ENCODE assay signal across 19 cellular contexts in the genomic region with DNA sequence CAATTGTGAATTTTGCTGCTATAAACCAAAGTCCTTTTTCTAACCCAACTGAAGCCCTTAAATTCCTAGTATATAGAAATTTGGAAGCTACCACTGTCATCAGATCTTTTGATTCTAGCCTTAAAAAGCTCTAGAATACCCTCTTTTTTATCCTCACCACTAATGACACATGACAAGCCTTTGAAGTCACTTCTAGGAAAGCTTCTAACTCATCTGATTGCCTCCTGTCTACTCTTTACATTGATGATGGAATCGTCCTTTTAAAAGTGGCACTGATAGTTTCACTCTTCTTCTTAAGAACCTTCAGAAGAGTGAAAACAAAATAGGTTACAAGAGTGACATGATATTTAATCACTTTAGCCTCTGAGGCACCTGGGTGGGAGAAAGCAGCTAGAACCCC.
DNase-seq lines count a peak whose midpoint lies in the region; ATAC-seq, FAIRE-seq and TF ChIP-seq lines count a peak whose summit lies in the region.
"Had no signal": no experiment of that assay in that cellular context is flagged by ENCODE, and none has a peak within 500 bp of the region (broad histone marks: within the 10 kb centered on the region; RNA-seq: fewer than 3 reads in every experiment).

No MANE protein-coding gene starts in this region.

- DNase-seq in activated naive CD4-positive, alpha-beta T cell (lab: John Stamatoyannopoulos, UW): no peak
- DNase-seq in RCC 7860 (ENCODE audit: low spot score): no peak
- DNase-seq in activated naive CD8-positive, alpha-beta T cell treated with anti-CD3 and anti-CD28 coated beads, Interleukin-2, amount 50 U/mL, for 24 hours: no peak
- DNase-seq in stimulated activated naive CD8-positive, alpha-beta T cell treated with anti-CD3 and anti-CD28 coated beads, Interleukin-15, amount 100 ng/mL, for 72 hours: no peak
- no peak for DNase-seq in DMS79 (lab: John Stamatoyannopoulos, UW)
- no peak for DNase-seq in GM12891 (ENCODE audit: insufficient read length, low spot score)
- DNase-seq in NCI-H1092 treated with DMSO at 0.1 percent for 48 hours (lab: John Stamatoyannopoulos, UW): no peak
- DNase-seq: activated effector memory CD4-positive, alpha-beta T cell treated with Interleukin-2 at 50 U/mL for 16 hours; colonic mucosa; COR-L47; left ventricle myocardium superior; NCI-H1417 treated with DMSO at 0.1 percent for 48 hours; NCI-H510A treated with DMSO at 0.1 percent for 48 hours; stimulated activated CD4-positive, alpha-beta T cell treated with anti-CD3 and anti-CD28 coated beads, Interleukin-12 subunit alpha, Interleukin-12 subunit beta, amount 100 ng/mL, for 4 hours; stimulated activated CD8-positive, alpha-beta memory T cell treated with anti-CD3 and anti-CD28 coated beads, Interleukin-4, amount 100 ng/mL, for 48 hours had no signal

- peaks cover 9% of the 10 kb centered on the region for H3K9me3 Mint-ChIP-seq in activated naive CD4-positive, alpha-beta T cell treated with anti-CD3 and anti-CD28 coated beads, Interleukin-2, amount 50 U/mL, for 24 hours
- H3K9me3 Mint-ChIP-seq in activated naive CD8-positive, alpha-beta T cell treated with anti-CD3 and anti-CD28 coated beads, Interleukin-2, amount 50 U/mL, for 24 hours: no peaks in the 10 kb centered on the region
- H3K9me3 Mint-ChIP-seq in stimulated activated naive CD8-positive, alpha-beta T cell treated with anti-CD3 and anti-CD28 coated beads, Interleukin-15, amount 100 ng/mL, for 72 hours: no peaks in the 10 kb centered on the region

- no peak for TF ChIP-seq POLR2A in GM12891 (IDR thresholded peaks at IDR 0.05; ENCODE audit: low read depth, low read length)

- no peaks in the 10 kb centered on the region for H3K36me3 Mint-ChIP-seq in activated naive CD4-positive, alpha-beta T cell treated with anti-CD3 and anti-CD28 coated beads, Interleukin-2, amount 50 U/mL, for 24 hours
- H3K36me3 Mint-ChIP-seq in activated naive CD8-positive, alpha-beta T cell treated with anti-CD3 and anti-CD28 coated beads, Interleukin-2, amount 50 U/mL, for 24 hours (ENCODE audit: low read depth): no peaks in the 10 kb centered on the region

- peaks cover 65% of the 10 kb centered on the region for H3K4me1 Mint-ChIP-seq in activated naive CD4-positive, alpha-beta T cell treated with anti-CD3 and anti-CD28 coated beads, Interleukin-2, amount 50 U/mL, for 24 hours
- peaks cover 71% of the 10 kb centered on the region for H3K4me1 Mint-ChIP-seq in activated naive CD8-positive, alpha-beta T cell treated with anti-CD3 and anti-CD28 coated beads, Interleukin-2, amount 50 U/mL, for 24 hours
- peaks cover 61% of the 10 kb centered on the region for H3K4me1 Mint-ChIP-seq in stimulated activated naive CD8-positive, alpha-beta T cell treated with anti-CD3 and anti-CD28 coated beads, Interleukin-15, amount 100 ng/mL, for 72 hours

- peak overlapping the region; percentile 45 for H3K4me3 Mint-ChIP-seq in activated naive CD4-positive, alpha-beta T cell treated with anti-CD3 and anti-CD28 coated beads, Interleukin-2, amount 50 U/mL, for 24 hours
- no peak overlapping the region for H3K4me3 Mint-ChIP-seq in activated naive CD8-positive, alpha-beta T cell treated with anti-CD3 and anti-CD28 coated beads, Interleukin-2, amount 50 U/mL, for 24 hours
- H3K4me3 Mint-ChIP-seq in stimulated activated naive CD8-positive, alpha-beta T cell treated with anti-CD3 and anti-CD28 coated beads, Interleukin-15, amount 100 ng/mL, for 72 hours: peak overlapping the region; percentile 38 to 53

- peak overlapping the region; percentile 94 for H3K27ac Mint-ChIP-seq in activated naive CD4-positive, alpha-beta T cell treated with anti-CD3 and anti-CD28 coated beads, Interleukin-2, amount 50 U/mL, for 24 hours
- H3K27ac Mint-ChIP-seq in activated naive CD8-positive, alpha-beta T cell treated with anti-CD3 and anti-CD28 coated beads, Interleukin-2, amount 50 U/mL, for 24 hours: peak overlapping the region; percentile 12
- peak overlapping the region; percentile 35 to 61 for H3K27ac Mint-ChIP-seq in stimulated activated naive CD8-positive, alpha-beta T cell treated with anti-CD3 and anti-CD28 coated beads, Interleukin-15, amount 100 ng/mL, for 72 hours

- H3K27me3 Mint-ChIP-seq in activated naive CD4-positive, alpha-beta T cell treated with anti-CD3 and anti-CD28 coated beads, Interleukin-2, amount 50 U/mL, for 24 hours: no peaks in the 10 kb centered on the region
- no peaks in the 10 kb centered on the region for H3K27me3 Mint-ChIP-seq in activated naive CD8-positive, alpha-beta T cell treated with anti-CD3 and anti-CD28 coated beads, Interleukin-2, amount 50 U/mL, for 24 hours
- no peaks in the 10 kb centered on the region for H3K27me3 Mint-ChIP-seq in stimulated activated naive CD8-positive, alpha-beta T cell treated with anti-CD3 and anti-CD28 coated beads, Interleukin-15, amount 100 ng/mL, for 72 hours

- FAIRE-seq in RCC 7860 (lab: Jason Lieb, UNC) (peak; percentile 17), GM12891 (lab: Jason Lieb, UNC) (no peak)
- FAIRE-seq: endometrium, H1 had no signal

- peak; percentile 85 for ATAC-seq in activated naive CD8-positive, alpha-beta T cell treated with anti-CD3 and anti-CD28 coated beads, Interleukin-2, amount 50 U/mL, for 24 hours
- ATAC-seq in stimulated activated naive CD8-positive, alpha-beta T cell treated with anti-CD3 and anti-CD28 coated beads, Interleukin-15, amount 100 ng/mL, for 72 hours: peak; percentile 83
- ATAC-seq: left ventricle myocardium superior, Right ventricle myocardium inferior had no signal

TF ChIP-seq in GM12891, 5 proteins besides CTCF, POLR2A, EP300 and RAD21:
- TF ChIP-seq SPI1 (IDR thresholded peaks at IDR 0.05; ENCODE audit: low read depth, low read length) (no peak), PAX5 (IDR thresholded peaks at IDR 0.05; ENCODE audit: insufficient read depth, low read length, severe bottlenecking) (no peak), POLR2AphosphoS5 (IDR thresholded peaks at IDR 0.05; ENCODE audit: low read depth, low read length) (no peak), POU2F2 (IDR thresholded peaks at IDR 0.05; ENCODE audit: low read depth, low read length) (no peak), TAF1 (IDR thresholded peaks at IDR 0.05; ENCODE audit: low read depth, low read length) (no peak)

Comparison
In these comparisons a context has a peak if more than half of its experiments do, and no peak if none do; other contexts are left out.
1. H3K27ac Mint-ChIP-seq: peak in every context shown above with its lines; median percentile 94 in activated naive CD4-positive, alpha-beta T cell treated with anti-CD3 and anti-CD28 coated beads, Interleukin-2, amount 50 U/mL, for 24 hours; 48 in stimulated activated naive CD8-positive, alpha-beta T cell treated with anti-CD3 and anti-CD28 coated beads, Interleukin-15, amount 100 ng/mL, for 72 hours; 12 in activated naive CD8-positive, alpha-beta T cell treated with anti-CD3 and anti-CD28 coated beads, Interleukin-2, amount 50 U/mL, for 24 hours.